ENCODE assay signal across 19 cellular contexts in genomic region chr14:66752109-66752508, GRCh38.
DNase-seq lines count a peak whose midpoint lies in the region; ATAC-seq and TF ChIP-seq lines count a peak whose summit lies in the region.
"Had no signal": no experiment of that assay in that cellular context is flagged by ENCODE, and none has a peak within 500 bp of the region (broad histone marks: within the 10 kb centered on the region; RNA-seq: fewer than 3 reads in every experiment).

No MANE protein-coding gene starts in this region.

- no peak overlapping the region for H2AFZ ChIP-seq in mammary epithelial cell (ENCODE audit: low read depth, low read length)

- POLR2A ChIA-PET in MCF 10A (lab: Yijun Ruan, JAX): no interaction called here

- H3K4me1 ChIP-seq in mammary epithelial cell (ENCODE audit: insufficient read depth, low read length) (no peaks in the 10 kb centered on the region), foreskin keratinocyte (no peaks in the 10 kb centered on the region)
- H3K4me1 ChIP-seq: SJSA1, upper lobe of right lung had no signal

- H3K4me3 Mint-ChIP-seq in MCF 10A (ENCODE audit: unreplicated experiment): no peak overlapping the region
- no peak overlapping the region for H3K4me3 Mint-ChIP-seq in activated T-helper 17 cell treated with anti-CD3 and anti-CD28 coated beads, Interleukin-2, amount 50 U/mL, for 72 hours
- H3K4me3 Mint-ChIP-seq: CD4-positive, alpha-beta T cell; H9; IgD-negative memory B cell had no signal

- WGBS in mammary epithelial cell (ENCODE audit: low coverage, missing lambda C conversion rate): 100% methylated on average over 2 of the region's 2 CpGs

- no peak overlapping the region for H3K9ac ChIP-seq in mammary epithelial cell (ENCODE audit: insufficient read depth, low read length)

- H3K79me2 ChIP-seq in mammary epithelial cell (ENCODE audit: insufficient read depth, low read length): no peaks in the 10 kb centered on the region

- TF ChIP-seq CTCF in MCF 10A (IDR thresholded peaks at IDR 0.05; ENCODE audit: unreplicated experiment) (no peak), mammary epithelial cell (conservative IDR thresholded peaks at IDR 0.05 in 1 of 2, IDR thresholded peaks at IDR 0.05 in 1 of 2; ENCODE audit: extremely low read depth in 1 of 2, insufficient read depth in 1 of 2, low read depth in 1 of 2, low read length in 2 of 2) (no peak), foreskin keratinocyte (conservative IDR thresholded peaks at IDR 0.05) (no peak)

- dilution Hi-C loops in mammary epithelial cell (cut with HindIII; ENCODE audit: low sequenced_read_pairs): no loop called here

- no peaks in the 10 kb centered on the region for H3K36me3 ChIP-seq in mammary epithelial cell (ENCODE audit: insufficient read depth, low read length)
- H3K36me3 ChIP-seq: SJSA1, upper lobe of right lung had no signal

- ATAC-seq in HG02678 (IDR thresholded peaks at IDR 0.05; ENCODE audit: unreplicated experiment) (peak; percentile 59), HG02970 (IDR thresholded peaks at IDR 0.05; ENCODE audit: low FRiP score, unreplicated experiment) (no peak), GM18519 (IDR thresholded peaks at IDR 0.05; ENCODE audit: low FRiP score, unreplicated experiment) (no peak), foreskin keratinocyte (no peak)
- ATAC-seq in activated T-helper 17 cell treated with anti-CD3 and anti-CD28 coated beads, Interleukin-2, amount 50 U/mL, for 72 hours (replicated peaks): peak; percentile 60
- ATAC-seq: activated CD4-positive, CD25-positive, alpha-beta regulatory T cell treated with anti-CD3 and anti-CD28 coated beads, Interleukin-2, amount 50 U/mL, for 24 hours; left colon; upper lobe of right lung had no signal

- H3K27ac ChIP-seq in mammary epithelial cell (ENCODE audit: insufficient read depth, low read depth, low read length) (no peak overlapping the region), foreskin keratinocyte (no peak overlapping the region), substantia nigra (ENCODE audit: low read depth, low read length, poor library complexity, severe bottlenecking) (no peak overlapping the region)
- H3K27ac ChIP-seq: SJSA1, upper lobe of right lung had no signal

- no peaks in the 10 kb centered on the region for H3K27me3 ChIP-seq in mammary epithelial cell (ENCODE audit: insufficient read depth, low read length)
- H3K27me3 ChIP-seq in foreskin keratinocyte: no peaks in the 10 kb centered on the region
- H3K27me3 ChIP-seq: SJSA1, upper lobe of right lung had no signal

- DNase-seq in MCF 10A (ENCODE audit: unreplicated experiment) (no peak), mammary epithelial cell (no peak), foreskin keratinocyte (no peak), substantia nigra (lab: John Stamatoyannopoulos, UW) (no peak)
- DNase-seq: activated naive CD4-positive, alpha-beta T cell treated with Interleukin-2 at 50 U/mL for 16 hours; CD4-positive, alpha-beta T cell; H9; left colon; NCI-H187; NCI-H524; stimulated activated naive CD4-positive, alpha-beta T cell; upper lobe of right lung had no signal

- no peaks in the 10 kb centered on the region for H3K4me1 Mint-ChIP-seq in MCF 10A (ENCODE audit: insufficient read depth, unreplicated experiment)
- peaks cover 8% of the 10 kb centered on the region for H3K4me1 Mint-ChIP-seq in activated T-helper 17 cell treated with anti-CD3 and anti-CD28 coated beads, Interleukin-2, amount 50 U/mL, for 72 hours
- H3K4me1 Mint-ChIP-seq: H9, IgD-negative memory B cell had no signal

- no peaks in the 10 kb centered on the region for H3K27me3 Mint-ChIP-seq in MCF 10A (ENCODE audit: insufficient read depth, unreplicated experiment)
- no peaks in the 10 kb centered on the region for H3K27me3 Mint-ChIP-seq in activated T-helper 17 cell treated with anti-CD3 and anti-CD28 coated beads, Interleukin-2, amount 50 U/mL, for 72 hours
- H3K27me3 Mint-ChIP-seq: CD4-positive, alpha-beta T cell; IgD-negative memory B cell had no signal

- no peaks in the 10 kb centered on the region for H3K9me3 Mint-ChIP-seq in MCF 10A (ENCODE audit: unreplicated experiment)
- no peaks in the 10 kb centered on the region for H3K9me3 Mint-ChIP-seq in activated T-helper 17 cell treated with anti-CD3 and anti-CD28 coated beads, Interleukin-2, amount 50 U/mL, for 72 hours
- H3K9me3 Mint-ChIP-seq: CD4-positive, alpha-beta T cell; H9; IgD-negative memory B cell had no signal

- intact Hi-C loops in MCF 10A (cut with micrococcal nuclease) (no loop called here), mammary epithelial cell (cut with micrococcal nuclease) (no loop called here)

- no TSS peak for BruUV-seq in MCF 10A (replicated peaks; lab: Mats Ljungman, UMichigan)
- no TSS peak for BruUV-seq in mammary epithelial cell (replicated peaks; lab: Mats Ljungman, UMichigan)

- H3K36me3 Mint-ChIP-seq in MCF 10A (ENCODE audit: insufficient read depth, unreplicated experiment): no peaks in the 10 kb centered on the region
- H3K36me3 Mint-ChIP-seq in activated T-helper 17 cell treated with anti-CD3 and anti-CD28 coated beads, Interleukin-2, amount 50 U/mL, for 72 hours (ENCODE audit: low read depth): no peaks in the 10 kb centered on the region
- H3K36me3 Mint-ChIP-seq: IgD-negative memory B cell had no signal

- no peaks in the 10 kb centered on the region for H3K9me3 ChIP-seq in mammary epithelial cell (replicated peaks; ENCODE audit: insufficient read depth, low read length)
- H3K9me3 ChIP-seq: SJSA1, upper lobe of right lung had no signal

- H3K27ac Mint-ChIP-seq in MCF 10A (ENCODE audit: low read depth, unreplicated experiment): peak overlapping the region; percentile 24
- no peak overlapping the region for H3K27ac Mint-ChIP-seq in activated T-helper 17 cell treated with anti-CD3 and anti-CD28 coated beads, Interleukin-2, amount 50 U/mL, for 72 hours
- H3K27ac Mint-ChIP-seq: CD4-positive, alpha-beta T cell; H9; IgD-negative memory B cell had no signal

- CTCF ChIA-PET in MCF 10A (lab: Yijun Ruan, JAX): no interaction called here
- CTCF ChIA-PET in mammary epithelial cell (lab: Charles Lee; ENCODE audit: low non-redundant PET): no interaction called here

- no peak overlapping the region for H3K4me3 ChIP-seq in mammary epithelial cell (replicated peaks in 1 of 3; ENCODE audit: insufficient read depth in 1 of 3, low read depth in 2 of 3, low read length in 3 of 3)
- H3K4me3 ChIP-seq: SJSA1, upper lobe of right lung had no signal

- H4K20me1 ChIP-seq in mammary epithelial cell (ENCODE audit: insufficient read depth, low read length): no peaks in the 10 kb centered on the region

- no peak overlapping the region for H3K4me2 ChIP-seq in mammary epithelial cell (ENCODE audit: insufficient read depth, low read depth, low read length)

- in situ Hi-C loops in mammary epithelial cell (cut with MboI; ENCODE audit: low sequenced_read_pairs in 2 of 2): no loop called here

Comparison
In these comparisons a context has a peak if more than half of its experiments do, and no peak if none do; other contexts are left out.
1. ATAC-seq: peak in HG02678 (single experiment) and activated T-helper 17 cell treated with anti-CD3 and anti-CD28 coated beads, Interleukin-2, amount 50 U/mL, for 72 hours (single experiment); none in HG02970 (single experiment), GM18519 (single experiment) and foreskin keratinocyte (single experiment).